Comparison of ENCODE assay signal across 27 cellular contexts in genomic region chr11:113814181-113814580, GRCh38. TPM values are rescaled to one million over a fixed set of nuclear protein-coding genes. Genes with fewer than 3 reads are reported as not detected.
"Had no signal": no experiment of that assay in that cellular context is flagged by ENCODE, and none has a peak within 500 bp of the region (broad histone marks: within the 10 kb centered on the region; RNA-seq: fewer than 3 reads in every experiment).

No MANE protein-coding gene starts in this region.

- H3K27ac ChIP-seq: Peyer's patch, RWPE1, SJSA1 had no signal

- H3K27me3 ChIP-seq: Peyer's patch, SJSA1 had no signal

- H3K27ac Mint-ChIP-seq: activated CD4-positive, alpha-beta memory T cell treated with anti-CD3 and anti-CD28 coated beads for 36 hours; activated naive CD4-positive, alpha-beta T cell treated with anti-CD3 and anti-CD28 coated beads for 36 hours; activated naive CD8-positive, alpha-beta T cell treated with anti-CD3 and anti-CD28 coated beads for 36 hours; activated T-helper 17 cell treated with anti-CD3 and anti-CD28 coated beads, Interleukin-2, amount 50 U/mL, for 72 hours had no signal

- H3K4me3 Mint-ChIP-seq: activated CD4-positive, alpha-beta memory T cell treated with anti-CD3 and anti-CD28 coated beads for 36 hours; activated naive CD4-positive, alpha-beta T cell treated with anti-CD3 and anti-CD28 coated beads for 36 hours; activated naive CD8-positive, alpha-beta T cell treated with anti-CD3 and anti-CD28 coated beads for 36 hours; activated T-helper 17 cell treated with anti-CD3 and anti-CD28 coated beads, Interleukin-2, amount 50 U/mL, for 72 hours had no signal

- ATAC-seq: activated T-helper 17 cell treated with anti-CD3 and anti-CD28 coated beads, Interleukin-2, amount 50 U/mL, for 72 hours; SK-N-SH treated with all-trans-retinoic acid at 6 μM for 48 hours had no signal

- H3K9me3 ChIP-seq: Peyer's patch, SJSA1 had no signal

- H3K4me1 ChIP-seq: Peyer's patch, SJSA1 had no signal

- H3K9me3 Mint-ChIP-seq: activated CD4-positive, alpha-beta memory T cell treated with anti-CD3 and anti-CD28 coated beads for 36 hours; activated naive CD4-positive, alpha-beta T cell treated with anti-CD3 and anti-CD28 coated beads for 36 hours; activated naive CD8-positive, alpha-beta T cell treated with anti-CD3 and anti-CD28 coated beads for 36 hours; activated T-helper 17 cell treated with anti-CD3 and anti-CD28 coated beads, Interleukin-2, amount 50 U/mL, for 72 hours had no signal

- DNase-seq: activated CD4-positive, alpha-beta memory T cell treated with anti-CD3 and anti-CD28 coated beads for 36 hours; activated CD4-positive, alpha-beta T cell treated with anti-CD3 and anti-CD28 coated beads for 48 hours; activated CD4-positive, CD25-positive, alpha-beta regulatory T cell treated with anti-CD3 and anti-CD28 coated beads, Interleukin-2, amount 50 U/mL, for 72 hours; activated gamma-delta T cell; activated naive CD4-positive, alpha-beta T cell treated with anti-CD3 and anti-CD28 coated beads for 36 hours; activated naive CD8-positive, alpha-beta T cell treated with anti-CD3 and anti-CD28 coated beads for 36 hours; activated T-cell treated with anti-CD3 and anti-CD28 coated beads for 4 hours; activated T-cell treated with anti-CD3 and anti-CD28 coated beads, Interleukin-2, amount 50 U/mL, for 48 hours; caudate nucleus; Kasumi-1; KBM-7; NCI-H1105 treated with DMSO at 0.1 percent for 48 hours; NCI-H1436 treated with DMSO at 0.1 percent for 48 hours; NCI-H187; NCI-H2081; NCI-H446; NCI-H524; Peyer's patch; SHP77; SW 1271 had no signal

- H3K4me1 Mint-ChIP-seq: activated naive CD8-positive, alpha-beta T cell treated with anti-CD3 and anti-CD28 coated beads for 36 hours; activated T-helper 17 cell treated with anti-CD3 and anti-CD28 coated beads, Interleukin-2, amount 50 U/mL, for 72 hours had no signal

- H3K36me3 ChIP-seq: SJSA1 had no signal

- H3K4me3 ChIP-seq: Peyer's patch, SJSA1 had no signal

- H3K27me3 Mint-ChIP-seq: activated CD4-positive, alpha-beta memory T cell treated with anti-CD3 and anti-CD28 coated beads for 36 hours; activated naive CD8-positive, alpha-beta T cell treated with anti-CD3 and anti-CD28 coated beads for 36 hours; activated T-helper 17 cell treated with anti-CD3 and anti-CD28 coated beads, Interleukin-2, amount 50 U/mL, for 72 hours had no signal

RNA-seq across cellular contexts. Expression of gene CLDN25, which starts 34.6 kb away (rescaled TPM):
- total RNA-seq: activated CD4-positive, alpha-beta memory T cell treated with anti-CD3 and anti-CD28 coated beads for 36 hours; activated CD8-positive, alpha-beta memory T cell treated with anti-CD3 and anti-CD28 coated beads for 36 hours; activated naive CD4-positive, alpha-beta T cell treated with anti-CD3 and anti-CD28 coated beads for 36 hours; activated naive CD8-positive, alpha-beta T cell treated with anti-CD3 and anti-CD28 coated beads for 36 hours; activated T-helper 17 cell treated with anti-CD3 and anti-CD28 coated beads, Interleukin-2, amount 50 U/mL, for 72 hours; Peyer's patch; SJSA1; T-helper 1 cell treated with Interleukin-12 subunit alpha and Interleukin-12 subunit beta and Interleukin-4 antibody, amounts not matched to agents 30 ng/mL and 1 ng/mL, for 36 hours had no signal
- polyA plus RNA-seq: adipose tissue had no signal
